In genomic region chr3:9553021-9553948, GRCh38 we compare ENCODE assay signal across 13 cellular contexts. TPM values are rescaled to one million over a fixed set of nuclear protein-coding genes. Genes with fewer than 3 reads are reported as not detected.
DNase-seq lines count a peak whose midpoint lies in the region; ATAC-seq, FAIRE-seq and TF ChIP-seq lines count a peak whose summit lies in the region.
"Had no signal": no experiment of that assay in that cellular context is flagged by ENCODE, and none has a peak within 500 bp of the region (broad histone marks: within the 10 kb centered on the region; RNA-seq: fewer than 3 reads in every experiment).

LHFPL4 (minus strand) TSS chr3:9553822; CDS start chr3:9552679, 1,143 bp downstream.

- no peaks in the 10 kb centered on the region for H3K27me3 ChIP-seq in WERI-Rb-1 (ENCODE audit: insufficient read depth, low read depth, severe bottlenecking)
- H3K27me3 ChIP-seq: BLaER1 treated with 17β-estradiol and CSF1 and Interleukin-3, amounts not matched to agents 10 nM and 100 nM had no signal

- peaks cover 2% of the 10 kb centered on the region for H3K36me3 Mint-ChIP-seq in memory B cell
- H3K36me3 Mint-ChIP-seq: stimulated activated effector memory CD8-positive, alpha-beta T cell treated with anti-CD3 and anti-CD28 coated beads, Interleukin-12 subunit alpha, Interleukin-12 subunit beta, amount 100 ng/mL, for 72 hours had no signal

- 0 out of 6 replicates have a peak within 1 kb of the TSS, but pooled peaks of 1 of the 2 experiments have one; percentile 47 for H3K27ac ChIP-seq in A549
- H3K27ac ChIP-seq in WERI-Rb-1: peak within 1 kb of the TSS; percentile 85
- H3K27ac ChIP-seq: BLaER1 treated with 17β-estradiol and CSF1 and Interleukin-3, amounts not matched to agents 10 nM and 100 nM; lower lobe of right lung had no signal

- POLR2A ChIA-PET in A549 (lab: Yijun Ruan, JAX): no interaction called here

- peak within 1 kb of the TSS; percentile 33 for H3K27ac Mint-ChIP-seq in memory B cell
- H3K27ac Mint-ChIP-seq: stimulated activated effector memory CD8-positive, alpha-beta T cell treated with anti-CD3 and anti-CD28 coated beads, Interleukin-12 subunit alpha, Interleukin-12 subunit beta, amount 100 ng/mL, for 72 hours had no signal

- CTCF ChIA-PET in A549 (lab: Yijun Ruan, JAX): interaction anchor here (0.6 to 1.2 kb wide), 3 partner anchors 148 to 221 kb away, joined by 3 to 4 read pairs (median 3); no protein-coding TSS in a partner anchor

- ATAC-seq in A549 (no peak), memory B cell (ENCODE audit: low read depth) (no peak), HG02571 (IDR thresholded peaks at IDR 0.05; ENCODE audit: unreplicated experiment) (no peak)
- ATAC-seq: stimulated activated effector memory CD8-positive, alpha-beta T cell treated with anti-CD3 and anti-CD28 coated beads, Interleukin-12 subunit alpha, Interleukin-12 subunit beta, amount 100 ng/mL, for 72 hours had no signal

- H3K4me3 ChIP-seq in A549 (peak within 1 kb of the TSS; percentile 42), WERI-Rb-1 (ENCODE audit: low read depth, low read length) (peak within 1 kb of the TSS; percentile 62)
- H3K4me3 ChIP-seq: BLaER1 treated with 17β-estradiol and CSF1 and Interleukin-3, amounts not matched to agents 10 nM and 100 nM; lower lobe of right lung had no signal

- peaks cover 27% of the 10 kb centered on the region for H3K27me3 Mint-ChIP-seq in memory B cell

- TF ChIP-seq CTCF in A549 (IDR thresholded peaks at IDR 0.05): no peak
- TF ChIP-seq CTCF in GM10266 (IDR thresholded peaks at IDR 0.05; ENCODE audit: control insufficient read depth, insufficient read depth, low read depth, missing control alignments): no peak
- TF ChIP-seq CTCF in WERI-Rb-1 (IDR thresholded peaks at IDR 0.05; ENCODE audit: low read depth, low read length): no peak

- no peaks in the 10 kb centered on the region; the same call in 2 of the 3 replicates for H3K4me1 ChIP-seq in A549
- H3K4me1 ChIP-seq: BLaER1 treated with 17β-estradiol and CSF1 and Interleukin-3, amounts not matched to agents 10 nM and 100 nM; lower lobe of right lung had no signal

- H3K9me3 Mint-ChIP-seq in memory B cell: no peaks in the 10 kb centered on the region
- H3K9me3 Mint-ChIP-seq: stimulated activated effector memory CD8-positive, alpha-beta T cell treated with anti-CD3 and anti-CD28 coated beads, Interleukin-12 subunit alpha, Interleukin-12 subunit beta, amount 100 ng/mL, for 72 hours had no signal

- no peaks in the 10 kb centered on the region for H3K9me3 ChIP-seq in A549
- H3K9me3 ChIP-seq in WERI-Rb-1 (ENCODE audit: severe bottlenecking): no peaks in the 10 kb centered on the region
- H3K9me3 ChIP-seq: lower lobe of right lung had no signal

- peaks cover 5% of the 10 kb centered on the region for H3K4me1 Mint-ChIP-seq in memory B cell

- no peak for DNase-seq in A549 (ENCODE audit: low read depth in 1 of 2, low spot score in 1 of 2)
- peak; percentile 49 for DNase-seq in GM10266 (ENCODE audit: extremely low spot score)
- peak; percentile 29 for DNase-seq in WERI-Rb-1
- no peak for DNase-seq in memory B cell (ENCODE audit: low spot score in 2 of 2)
- no peak for DNase-seq in T-helper 2 cell
- DNase-seq in OCI-M2 (lab: John Stamatoyannopoulos, UW; ENCODE audit: unreplicated experiment): no peak
- no peak for DNase-seq in HCEC 1CT
- DNase-seq: lower lobe of right lung had no signal

- 26% methylated on average over 12 of the region's 75 CpGs for WGBS in A549 (ENCODE audit: missing lambda C conversion rate)

- no peak for TF ChIP-seq RAD21 in A549 (conservative IDR thresholded peaks at IDR 0.05 in 1 of 2, IDR thresholded peaks at IDR 0.05 in 1 of 2)

- no peak for FAIRE-seq in A549 (lab: Jason Lieb, UNC)
- FAIRE-seq: endometrium, GM18507 had no signal

- H3K4me2 ChIP-seq in A549: peak within 1 kb of the TSS; percentile 75
- H3K4me2 ChIP-seq: BLaER1 treated with 17β-estradiol and CSF1 and Interleukin-3, amounts not matched to agents 10 nM and 100 nM had no signal

- peak within 1 kb of the TSS; percentile 38 for H3K4me3 Mint-ChIP-seq in memory B cell
- H3K4me3 Mint-ChIP-seq: stimulated activated effector memory CD8-positive, alpha-beta T cell treated with anti-CD3 and anti-CD28 coated beads, Interleukin-12 subunit alpha, Interleukin-12 subunit beta, amount 100 ng/mL, for 72 hours had no signal

- no peak for TF ChIP-seq EP300 in A549 (IDR thresholded peaks at IDR 0.05)

- TF ChIP-seq POLR2A in A549 (IDR thresholded peaks at IDR 0.05; ENCODE audit: low read length): no peak

- peaks cover 35% of the 10 kb centered on the region for H3K36me3 ChIP-seq in WERI-Rb-1
- H3K36me3 ChIP-seq: BLaER1 treated with 17β-estradiol and CSF1 and Interleukin-3, amounts not matched to agents 10 nM and 100 nM; lower lobe of right lung had no signal

TF ChIP-seq in A549, 52 proteins besides CTCF, POLR2A, EP300 and RAD21:
- TF ChIP-seq, protein P1, sequence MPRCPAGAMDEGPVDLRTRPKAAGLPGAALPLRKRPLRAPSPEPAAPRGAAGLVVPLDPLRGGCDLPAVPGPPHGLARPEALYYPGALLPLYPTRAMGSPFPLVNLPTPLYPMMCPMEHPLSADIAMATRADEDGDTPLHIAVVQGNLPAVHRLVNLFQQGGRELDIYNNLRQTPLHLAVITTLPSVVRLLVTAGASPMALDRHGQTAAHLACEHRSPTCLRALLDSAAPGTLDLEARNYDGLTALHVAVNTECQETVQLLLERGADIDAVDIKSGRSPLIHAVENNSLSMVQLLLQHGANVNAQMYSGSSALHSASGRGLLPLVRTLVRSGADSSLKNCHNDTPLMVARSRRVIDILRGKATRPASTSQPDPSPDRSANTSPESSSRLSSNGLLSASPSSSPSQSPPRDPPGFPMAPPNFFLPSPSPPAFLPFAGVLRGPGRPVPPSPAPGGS (IDR thresholded peaks at IDR 0.05): no peak
- TF ChIP-seq RCOR1 (IDR thresholded peaks at IDR 0.05; ENCODE audit: low read depth, low read length) (no peak), ATOH8 (CRISPR knock-in tag; IDR thresholded peaks at IDR 0.05; ENCODE audit: low read depth) (no peak), HOXB13 (CRISPR knock-in tag; IDR thresholded peaks at IDR 0.05; ENCODE audit: low read depth) (no peak), NFE2L2 (conservative IDR thresholded peaks at IDR 0.05; ENCODE audit: low read length) (no peak), PBX3 (IDR thresholded peaks at IDR 0.05) (no peak)

RNA-seq across cellular contexts. Expression of gene LHFPL4, which starts in this region (rescaled TPM):
- polyA plus RNA-seq in A549 (2011; rRNA removed) (0.08 and 0.21 TPM in 2 replicates), A549 (2017; fragmentation: RNase III; extraction: RNeasy Plus Mini Kit Qiagen cat#74134 plus additional on column Dnase treatment) (0.14 to 0.39 TPM (median 0.18 TPM) in 3 replicates)
- polyA plus RNA-seq in A549 (2012; cell fraction: cytosol; rRNA removed): 0.06 and 0.08 TPM in 2 replicates
- polyA plus RNA-seq in A549 (2012; cell fraction: nucleus; rRNA removed): 0.02 and 0.04 TPM in 2 replicates
- polyA minus RNA-seq in A549 (2011; rRNA and poly(A)+ RNA removed): 0.05 and 0.25 TPM in 2 replicates

Comparison
In these comparisons a context has a peak if more than half of its experiments do, and no peak if none do; other contexts are left out.
1. DNase-seq: peak in GM10266 (single experiment) and WERI-Rb-1 (single experiment); none in A549 (0 of 2), memory B cell (0 of 2), T-helper 2 cell (0 of 5), OCI-M2 (single experiment) and HCEC 1CT (single experiment).